2 cellular contexts compared by ENCODE assay signal in genomic region chr14:92755495-92755894, GRCh38.
A peak's percentile ranks its signal among the peaks of the same experiment; 100 is the strongest.
TF ChIP-seq lines count a peak whose summit lies in the region.

No MANE protein-coding gene starts in this region.

TF ChIP-seq in HEK293, 187 proteins besides CTCF, POLR2A, EP300 and RAD21 (continued from another document):
- TF ChIP-seq, protein P1, sequence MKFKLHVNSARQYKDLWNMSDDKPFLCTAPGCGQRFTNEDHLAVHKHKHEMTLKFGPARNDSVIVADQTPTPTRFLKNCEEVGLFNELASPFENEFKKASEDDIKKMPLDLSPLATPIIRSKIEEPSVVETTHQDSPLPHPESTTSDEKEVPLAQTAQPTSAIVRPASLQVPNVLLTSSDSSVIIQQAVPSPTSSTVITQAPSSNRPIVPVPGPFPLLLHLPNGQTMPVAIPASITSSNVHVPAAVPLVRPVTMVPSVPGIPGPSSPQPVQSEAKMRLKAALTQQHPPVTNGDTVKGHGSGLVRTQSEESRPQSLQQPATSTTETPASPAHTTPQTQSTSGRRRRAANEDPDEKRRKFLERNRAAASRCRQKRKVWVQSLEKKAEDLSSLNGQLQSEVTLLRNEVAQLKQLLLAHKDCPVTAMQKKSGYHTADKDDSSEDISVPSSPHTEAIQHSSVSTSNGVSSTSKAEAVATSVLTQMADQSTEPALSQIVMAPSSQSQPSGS (tag by site-specific recombination; IDR thresholded peaks at IDR 0.05; ENCODE audit: low read depth) = peak; percentile 72
- TF ChIP-seq, protein P2, sequence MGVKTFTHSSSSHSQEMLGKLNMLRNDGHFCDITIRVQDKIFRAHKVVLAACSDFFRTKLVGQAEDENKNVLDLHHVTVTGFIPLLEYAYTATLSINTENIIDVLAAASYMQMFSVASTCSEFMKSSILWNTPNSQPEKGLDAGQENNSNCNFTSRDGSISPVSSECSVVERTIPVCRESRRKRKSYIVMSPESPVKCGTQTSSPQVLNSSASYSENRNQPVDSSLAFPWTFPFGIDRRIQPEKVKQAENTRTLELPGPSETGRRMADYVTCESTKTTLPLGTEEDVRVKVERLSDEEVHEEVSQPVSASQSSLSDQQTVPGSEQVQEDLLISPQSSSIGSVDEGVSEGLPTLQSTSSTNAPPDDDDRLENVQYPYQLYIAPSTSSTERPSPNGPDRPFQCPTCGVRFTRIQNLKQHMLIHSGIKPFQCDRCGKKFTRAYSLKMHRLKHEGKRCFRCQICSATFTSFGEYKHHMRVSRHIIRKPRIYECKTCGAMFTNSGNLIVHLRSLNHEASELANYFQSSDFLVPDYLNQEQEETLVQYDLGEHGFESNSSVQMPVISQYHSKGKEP (tag by site-specific recombination; IDR thresholded peaks at IDR 0.05) = no peak
- no peak for TF ChIP-seq IKZF3 (tag by site-specific recombination; IDR thresholded peaks at IDR 0.05)
- TF ChIP-seq, protein P3, sequence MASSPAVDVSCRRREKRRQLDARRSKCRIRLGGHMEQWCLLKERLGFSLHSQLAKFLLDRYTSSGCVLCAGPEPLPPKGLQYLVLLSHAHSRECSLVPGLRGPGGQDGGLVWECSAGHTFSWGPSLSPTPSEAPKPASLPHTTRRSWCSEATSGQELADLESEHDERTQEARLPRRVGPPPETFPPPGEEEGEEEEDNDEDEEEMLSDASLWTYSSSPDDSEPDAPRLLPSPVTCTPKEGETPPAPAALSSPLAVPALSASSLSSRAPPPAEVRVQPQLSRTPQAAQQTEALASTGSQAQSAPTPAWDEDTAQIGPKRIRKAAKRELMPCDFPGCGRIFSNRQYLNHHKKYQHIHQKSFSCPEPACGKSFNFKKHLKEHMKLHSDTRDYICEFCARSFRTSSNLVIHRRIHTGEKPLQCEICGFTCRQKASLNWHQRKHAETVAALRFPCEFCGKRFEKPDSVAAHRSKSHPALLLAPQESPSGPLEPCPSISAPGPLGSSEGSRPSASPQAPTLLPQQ (tag by site-specific recombination; IDR thresholded peaks at IDR 0.05) = peak; percentile 49

TF ChIP-seq in K562, 482 proteins besides CTCF, POLR2A, EP300 and RAD21 (continued from another document):
- TF ChIP-seq, protein P4, sequence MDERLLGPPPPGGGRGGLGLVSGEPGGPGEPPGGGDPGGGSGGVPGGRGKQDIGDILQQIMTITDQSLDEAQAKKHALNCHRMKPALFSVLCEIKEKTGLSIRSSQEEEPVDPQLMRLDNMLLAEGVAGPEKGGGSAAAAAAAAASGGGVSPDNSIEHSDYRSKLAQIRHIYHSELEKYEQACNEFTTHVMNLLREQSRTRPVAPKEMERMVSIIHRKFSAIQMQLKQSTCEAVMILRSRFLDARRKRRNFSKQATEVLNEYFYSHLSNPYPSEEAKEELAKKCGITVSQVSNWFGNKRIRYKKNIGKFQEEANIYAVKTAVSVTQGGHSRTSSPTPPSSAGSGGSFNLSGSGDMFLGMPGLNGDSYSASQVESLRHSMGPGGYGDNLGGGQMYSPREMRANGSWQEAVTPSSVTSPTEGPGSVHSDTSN (CRISPR knock-in tag; IDR thresholded peaks at IDR 0.05; ENCODE audit: low read depth) = no peak
- TF ChIP-seq, protein P4 (tag; conservative IDR thresholded peaks at IDR 0.05; ENCODE audit: low read depth) = 0 out of 2 replicates have a peak, but pooled peaks have one; percentile 11
- peak; percentile 88 for TF ChIP-seq ATF7 (IDR thresholded peaks at IDR 0.05)
- TF ChIP-seq RUNX1 (IDR thresholded peaks at IDR 0.05; ENCODE audit: low read depth) = no peak
- TF ChIP-seq, protein P5, sequence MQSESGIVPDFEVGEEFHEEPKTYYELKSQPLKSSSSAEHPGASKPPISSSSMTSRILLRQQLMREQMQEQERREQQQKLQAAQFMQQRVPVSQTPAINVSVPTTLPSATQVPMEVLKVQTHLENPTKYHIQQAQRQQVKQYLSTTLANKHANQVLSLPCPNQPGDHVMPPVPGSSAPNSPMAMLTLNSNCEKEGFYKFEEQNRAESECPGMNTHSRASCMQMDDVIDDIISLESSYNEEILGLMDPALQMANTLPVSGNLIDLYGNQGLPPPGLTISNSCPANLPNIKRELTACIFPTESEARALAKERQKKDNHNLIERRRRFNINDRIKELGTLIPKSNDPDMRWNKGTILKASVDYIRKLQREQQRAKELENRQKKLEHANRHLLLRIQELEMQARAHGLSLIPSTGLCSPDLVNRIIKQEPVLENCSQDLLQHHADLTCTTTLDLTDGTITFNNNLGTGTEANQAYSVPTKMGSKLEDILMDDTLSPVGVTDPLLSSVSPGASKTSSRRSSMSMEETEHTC (IDR thresholded peaks at IDR 0.05) = no peak
- TF ChIP-seq CREM (IDR thresholded peaks at IDR 0.05; ENCODE audit: low read depth) = peak; percentile 33; the same call in 1 of the 2 replicates
- TF ChIP-seq THRAP3 (IDR thresholded peaks at IDR 0.05; ENCODE audit: borderline replicate concordance) = no peak
- TF ChIP-seq SREBF1 (IDR thresholded peaks at IDR 0.05; ENCODE audit: borderline replicate concordance, low read depth, low read length) = no peak
- TF ChIP-seq HES1 (IDR thresholded peaks at IDR 0.05; ENCODE audit: low read depth) = no peak
- peak; percentile 58; the same call in 1 of the 2 replicates for TF ChIP-seq ZNF766 (CRISPR knock-in tag; conservative IDR thresholded peaks at IDR 0.05)
- no peak for TF ChIP-seq FUS (optimal IDR thresholded peaks at IDR 0.05; ENCODE audit: low read depth, low read length)
- no peak for TF ChIP-seq MYNN (IDR thresholded peaks at IDR 0.05)
- no peak for TF ChIP-seq MYNN (CRISPR knock-in tag; IDR thresholded peaks at IDR 0.05)
- TF ChIP-seq PTTG1 (tag; IDR thresholded peaks at IDR 0.05; ENCODE audit: low read depth) = no peak
